ENCODE assay signal across 19 cellular contexts in genomic region chr17:45668316-45668715, GRCh38.
DNase-seq lines count a peak whose midpoint lies in the region; TF ChIP-seq lines count a peak whose summit lies in the region.
"Had no signal": no experiment of that assay in that cellular context is flagged by ENCODE, and none has a peak within 500 bp of the region (broad histone marks: within the 10 kb centered on the region; RNA-seq: fewer than 3 reads in every experiment).

No MANE protein-coding gene starts in this region.

- peaks cover 0 to 2% of the 10 kb centered on the region in 2 donors for H3K4me1 ChIP-seq in neuronal stem cell (ENCODE audit: control insufficient read depth in 2 of 2, insufficient read depth in 1 of 2, low read depth in 1 of 2, low read length in 2 of 2)
- H3K4me1 ChIP-seq: BE2C, HAP-1 had no signal

- H3K4me3 ChIP-seq in neuronal stem cell (ENCODE audit: low read length in 2 of 2): no peak overlapping the region
- H3K4me3 ChIP-seq: BLaER1 treated with 17β-estradiol and CSF1 and Interleukin-3, amounts not matched to agents 10 nM and 100 nM; HAP-1 had no signal

- no peak overlapping the region for H2BK5ac ChIP-seq in neuronal stem cell (ENCODE audit: low read length)

- H3K36me3 Mint-ChIP-seq in chondrocyte (ENCODE audit: low read depth): no peaks in the 10 kb centered on the region
- H3K36me3 Mint-ChIP-seq: CD14-positive monocyte; CD8-positive, alpha-beta memory T cell had no signal

- no peak overlapping the region for H3K9ac ChIP-seq in neuronal stem cell (ENCODE audit: low read depth, low read length, poor library complexity)
- H3K9ac ChIP-seq: BLaER1 treated with 17β-estradiol and CSF1 and Interleukin-3, amounts not matched to agents 10 nM and 100 nM had no signal

- peaks cover 53% of the 10 kb centered on the region for H3K27me3 Mint-ChIP-seq in chondrocyte (ENCODE audit: low read depth)

- no peak overlapping the region for H3K4me2 ChIP-seq in neuronal stem cell (ENCODE audit: insufficient read depth, low read length, poor library complexity, severe bottlenecking)
- H3K4me2 ChIP-seq: BLaER1 treated with 17β-estradiol and CSF1 and Interleukin-3, amounts not matched to agents 10 nM and 100 nM had no signal

- no peaks in the 10 kb centered on the region for H3K4me1 Mint-ChIP-seq in chondrocyte (ENCODE audit: low read depth)
- H3K4me1 Mint-ChIP-seq: CD14-positive monocyte had no signal

- H2AFZ ChIP-seq in neuronal stem cell (ENCODE audit: low read length): no peak overlapping the region

- H3K27me3 ChIP-seq in neuronal stem cell (ENCODE audit: control insufficient read depth in 3 of 3, insufficient read depth in 3 of 3, low read depth in 1 of 3, low read length in 3 of 3): peaks cover 0 to 4% (median 0%) of the 10 kb centered on the region in 3 experiments
- H3K27me3 ChIP-seq: BE2C; BLaER1 treated with 17β-estradiol and CSF1 and Interleukin-3, amounts not matched to agents 10 nM and 100 nM had no signal

- H2AK5ac ChIP-seq in neuronal stem cell (ENCODE audit: low read depth, low read length): peak overlapping the region; percentile 38

- H3K4ac ChIP-seq in neuronal stem cell (ENCODE audit: low read length): no peak overlapping the region

- H4K91ac ChIP-seq in neuronal stem cell (ENCODE audit: low read depth, low read length, poor library complexity): no peak overlapping the region

- H2BK120ac ChIP-seq in neuronal stem cell (ENCODE audit: low read depth, low read length): no peak overlapping the region

- no peaks in the 10 kb centered on the region for H3K79me1 ChIP-seq in neuronal stem cell (ENCODE audit: low read depth, low read length)

- WGBS in neuronal stem cell (ENCODE audit: extremely low coverage in 2 of 2, insufficient read length in 2 of 2, insufficient replicate concordance in 1 of 2), 2 donors: no CpG with 5 or more reads among the region's 4 CpGs

- H3K9me3 ChIP-seq in neuronal stem cell (replicated peaks in 1 of 2; ENCODE audit: control insufficient read depth in 2 of 2, insufficient read depth in 1 of 2, low read depth in 1 of 2, low read length in 2 of 2): no peaks in the 10 kb centered on the region
- H3K9me3 ChIP-seq: BE2C; BLaER1 treated with 17β-estradiol and CSF1 and Interleukin-3, amounts not matched to agents 10 nM and 100 nM; HAP-1 had no signal

- H4K8ac ChIP-seq in neuronal stem cell (ENCODE audit: low read depth, low read length): no peak overlapping the region

- no peaks in the 10 kb centered on the region for H3K9me3 Mint-ChIP-seq in chondrocyte (ENCODE audit: low read depth)
- H3K9me3 Mint-ChIP-seq: CD4-positive, alpha-beta T cell; HFFc6 had no signal

- H3K27ac ChIP-seq in neuronal stem cell (replicated peaks; ENCODE audit: low read length): no peak overlapping the region
- H3K27ac ChIP-seq: 22Rv1; BLaER1 treated with 17β-estradiol and CSF1 and Interleukin-3, amounts not matched to agents 10 nM and 100 nM had no signal

- peak; percentile 8 for DNase-seq in activated effector memory CD4-positive, alpha-beta T cell treated with anti-CD3 and anti-CD28 coated beads, Interleukin-2, amount 50 U/mL, for 16 hours
- DNase-seq in activated effector memory CD4-positive, alpha-beta T cell treated with Interleukin-2 at 50 U/mL for 16 hours: no peak
- DNase-seq in chondrocyte (ENCODE audit: low spot score) (peak; percentile 60), neuronal stem cell (ENCODE audit: low spot score) (no peak), GM03348 (ENCODE audit: low spot score) (no peak), NCI-H1436 treated with DMSO at 0.1 percent for 48 hours (lab: John Stamatoyannopoulos, UW) (no peak), NCI-H524 (lab: John Stamatoyannopoulos, UW) (no peak)
- DNase-seq: BE2C; CD4-positive, alpha-beta T cell; CD8-positive, alpha-beta memory T cell; DMS53; DMS79 treated with DMSO at 0.1 percent for 48 hours; GF-D8; GOT3; HFFc6 had no signal

- no peak overlapping the region for H3K23ac ChIP-seq in neuronal stem cell (ENCODE audit: low read depth, low read length, poor library complexity)

- H2BK12ac ChIP-seq in neuronal stem cell (ENCODE audit: low read length): no peak overlapping the region

- H3K14ac ChIP-seq in neuronal stem cell (ENCODE audit: low read length): no peak overlapping the region

- H3K27ac Mint-ChIP-seq in chondrocyte (ENCODE audit: unreplicated experiment): no peak overlapping the region
- H3K27ac Mint-ChIP-seq: CD14-positive monocyte; CD4-positive, alpha-beta T cell; HFFc6 had no signal

- no peak overlapping the region for H3K4me3 Mint-ChIP-seq in chondrocyte (ENCODE audit: unreplicated experiment)
- H3K4me3 Mint-ChIP-seq: CD14-positive monocyte; CD4-positive, alpha-beta T cell; CD8-positive, alpha-beta memory T cell; HFFc6 had no signal

- no peak overlapping the region for H3K18ac ChIP-seq in neuronal stem cell (ENCODE audit: low read length)

- no peaks in the 10 kb centered on the region for H3K36me3 ChIP-seq in neuronal stem cell (replicated peaks in 1 of 2; ENCODE audit: control insufficient read depth in 2 of 2, insufficient read depth in 2 of 2, low read length in 2 of 2)
- H3K36me3 ChIP-seq: BE2C; BLaER1 treated with 17β-estradiol and CSF1 and Interleukin-3, amounts not matched to agents 10 nM and 100 nM; HAP-1 had no signal

- no peak for TF ChIP-seq CTCF in chondrocyte (IDR thresholded peaks at IDR 0.05)

- H2BK15ac ChIP-seq in neuronal stem cell (ENCODE audit: low read length): no peak overlapping the region

Comparison
In these comparisons a context has a peak if more than half of its experiments do, and no peak if none do; other contexts are left out.
1. DNase-seq: peak in activated effector memory CD4-positive, alpha-beta T cell treated with anti-CD3 and anti-CD28 coated beads, Interleukin-2, amount 50 U/mL, for 16 hours (single experiment) and chondrocyte (single experiment); none in activated effector memory CD4-positive, alpha-beta T cell treated with Interleukin-2 at 50 U/mL for 16 hours (single experiment), neuronal stem cell (single experiment), GM03348 (single experiment), NCI-H1436 treated with DMSO at 0.1 percent for 48 hours (single experiment) and NCI-H524 (0 of 2).